Comparison of ENCODE assay signal across 1 cellular context in the genomic region with DNA sequence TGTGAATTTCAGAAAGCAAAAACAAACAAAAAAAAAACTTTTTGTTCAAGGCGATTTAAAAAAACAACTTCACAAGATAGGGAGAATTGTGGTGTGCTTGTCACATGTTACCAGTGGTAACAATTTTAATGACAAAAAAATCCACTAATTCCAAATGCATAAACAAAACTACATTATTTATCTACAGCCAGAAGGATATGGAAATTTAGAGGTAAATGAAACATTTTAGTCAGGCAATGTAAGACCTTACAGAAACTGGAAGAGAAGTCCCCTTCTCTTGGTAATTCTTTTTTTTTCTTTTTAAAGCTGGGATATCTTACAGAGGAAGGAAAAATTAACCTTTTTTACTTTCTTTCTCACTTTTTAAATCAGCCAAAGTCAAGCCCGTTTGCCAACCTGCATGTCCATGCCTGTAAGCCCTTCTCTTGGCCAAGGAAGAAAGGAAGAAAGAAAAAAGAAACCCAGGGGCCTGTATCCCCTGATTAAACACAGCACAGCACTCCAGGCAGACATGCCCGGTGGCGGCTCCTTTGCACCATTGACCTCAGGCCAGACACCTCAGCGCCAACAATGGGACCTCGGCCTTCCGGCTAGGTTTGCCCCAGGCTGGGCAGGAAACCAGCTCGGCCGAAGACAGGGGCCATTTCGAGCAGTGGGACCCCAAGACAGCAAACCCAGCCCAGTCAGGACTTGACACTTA.
TF ChIP-seq lines count a peak whose summit lies in the region.

No MANE protein-coding gene starts in this region.

TF ChIP-seq in HEK293, 187 proteins besides CTCF, POLR2A, EP300 and RAD21 (continued from another document):
- TF ChIP-seq, protein P1, sequence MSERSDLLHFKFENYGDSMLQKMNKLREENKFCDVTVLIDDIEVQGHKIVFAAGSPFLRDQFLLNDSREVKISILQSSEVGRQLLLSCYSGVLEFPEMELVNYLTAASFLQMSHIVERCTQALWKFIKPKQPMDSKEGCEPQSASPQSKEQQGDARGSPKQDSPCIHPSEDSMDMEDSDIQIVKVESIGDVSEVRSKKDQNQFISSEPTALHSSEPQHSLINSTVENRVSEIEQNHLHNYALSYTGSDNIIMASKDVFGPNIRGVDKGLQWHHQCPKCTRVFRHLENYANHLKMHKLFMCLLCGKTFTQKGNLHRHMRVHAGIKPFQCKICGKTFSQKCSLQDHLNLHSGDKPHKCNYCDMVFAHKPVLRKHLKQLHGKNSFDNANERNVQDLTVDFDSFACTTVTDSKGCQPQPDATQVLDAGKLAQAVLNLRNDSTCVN (tag by site-specific recombination; optimal IDR thresholded peaks at IDR 0.05) = no peak
- no peak for TF ChIP-seq ZNF202 (tag by site-specific recombination; IDR thresholded peaks at IDR 0.05; ENCODE audit: borderline replicate concordance)
- peak; percentile 54 for TF ChIP-seq PRDM1 (tag by site-specific recombination; IDR thresholded peaks at IDR 0.05)
- no peak for TF ChIP-seq ZNF596 (tag by site-specific recombination; IDR thresholded peaks at IDR 0.05)
- no peak for TF ChIP-seq IKZF3 (tag by site-specific recombination; IDR thresholded peaks at IDR 0.05)
- no peak for TF ChIP-seq SALL2 (tag by site-specific recombination; IDR thresholded peaks at IDR 0.05; ENCODE audit: borderline replicate concordance)
- TF ChIP-seq, protein P2, sequence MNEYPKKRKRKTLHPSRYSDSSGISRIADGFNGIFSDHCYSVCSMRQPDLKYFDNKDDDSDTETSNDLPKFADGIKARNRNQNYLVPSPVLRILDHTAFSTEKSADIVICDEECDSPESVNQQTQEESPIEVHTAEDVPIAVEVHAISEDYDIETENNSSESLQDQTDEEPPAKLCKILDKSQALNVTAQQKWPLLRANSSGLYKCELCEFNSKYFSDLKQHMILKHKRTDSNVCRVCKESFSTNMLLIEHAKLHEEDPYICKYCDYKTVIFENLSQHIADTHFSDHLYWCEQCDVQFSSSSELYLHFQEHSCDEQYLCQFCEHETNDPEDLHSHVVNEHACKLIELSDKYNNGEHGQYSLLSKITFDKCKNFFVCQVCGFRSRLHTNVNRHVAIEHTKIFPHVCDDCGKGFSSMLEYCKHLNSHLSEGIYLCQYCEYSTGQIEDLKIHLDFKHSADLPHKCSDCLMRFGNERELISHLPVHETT (tag by site-specific recombination; IDR thresholded peaks at IDR 0.05) = no peak
- no peak for TF ChIP-seq ZNF423 (tag by site-specific recombination; IDR thresholded peaks at IDR 0.05)
- TF ChIP-seq ZSCAN30 (tag by site-specific recombination; IDR thresholded peaks at IDR 0.05) = no peak
- 0 out of 2 replicates have a peak, but pooled peaks have one; percentile 10 for TF ChIP-seq ZXDB (tag by site-specific recombination; IDR thresholded peaks at IDR 0.05)
